18 cellular contexts compared by ENCODE assay signal in the genomic region with DNA sequence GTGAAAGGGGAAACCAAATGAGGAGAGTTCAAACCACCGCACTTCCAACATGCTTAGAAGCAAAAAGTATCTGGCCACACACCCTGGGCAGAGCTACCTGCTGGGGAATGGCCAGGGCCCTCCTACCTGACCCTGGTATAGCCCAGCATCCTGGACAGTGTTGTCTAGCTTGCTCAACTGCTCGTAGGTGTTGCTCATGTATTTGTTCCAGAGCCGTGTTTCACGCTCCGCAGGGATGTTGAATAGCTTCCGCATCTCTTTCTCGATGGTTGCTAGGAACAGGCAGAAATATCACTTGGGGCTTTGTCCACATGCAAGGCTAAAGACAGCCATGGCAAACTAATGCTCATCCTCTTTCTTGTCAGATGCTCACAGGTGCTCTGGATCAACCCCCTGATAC. TPM values are rescaled to one million over a fixed set of nuclear protein-coding genes. Genes with fewer than 3 reads are reported as not detected.
A peak's percentile ranks its signal among the peaks of the same experiment; 100 is the strongest.
DNase-seq lines count a peak whose midpoint lies in the region; ATAC-seq and FAIRE-seq lines count a peak whose summit lies in the region.
"Had no signal": no experiment of that assay in that cellular context is flagged by ENCODE, and none has a peak within 500 bp of the region (broad histone marks: within the 10 kb centered on the region; RNA-seq: fewer than 3 reads in every experiment).

No MANE protein-coding gene starts in this region.

- peak; percentile 70 for FAIRE-seq in islet of Langerhans (lab: Jason Lieb, UNC)
- no peak for FAIRE-seq in small intestine (lab: Jason Lieb, UNC)
- FAIRE-seq: GM12892, GM19239, H1 had no signal

- no peaks in the 10 kb centered on the region for H3K9me3 Mint-ChIP-seq in activated T-helper 17 cell treated with anti-CD3 and anti-CD28 coated beads, Interleukin-2, amount 50 U/mL, for 72 hours
- H3K9me3 Mint-ChIP-seq: CD4-positive, alpha-beta memory T cell had no signal

- no peaks in the 10 kb centered on the region for H3K4me1 ChIP-seq in small intestine (ENCODE audit: control insufficient read depth in 2 of 2, insufficient read depth in 1 of 2, low read depth in 1 of 2, low read length in 1 of 2)

- H3K27ac ChIP-seq in small intestine (ENCODE audit: low read depth in 1 of 2, low read length in 1 of 2) = no peak overlapping the region
- H3K27ac ChIP-seq: GM23248 had no signal

- 95 to 97% (median 96%) methylated on average over 7 of the region's 7 CpGs for WGBS in small intestine, 3 donors

- H3K27ac Mint-ChIP-seq in activated T-helper 17 cell treated with anti-CD3 and anti-CD28 coated beads, Interleukin-2, amount 50 U/mL, for 72 hours = peak overlapping the region; percentile 36

- no peaks in the 10 kb centered on the region for H3K27me3 Mint-ChIP-seq in activated T-helper 17 cell treated with anti-CD3 and anti-CD28 coated beads, Interleukin-2, amount 50 U/mL, for 72 hours
- H3K27me3 Mint-ChIP-seq: CD4-positive, alpha-beta memory T cell had no signal

- ATAC-seq in activated T-helper 17 cell treated with anti-CD3 and anti-CD28 coated beads, Interleukin-2, amount 50 U/mL, for 72 hours (replicated peaks) = no peak

- peaks cover 99% of the 10 kb centered on the region for H3K36me3 Mint-ChIP-seq in activated T-helper 17 cell treated with anti-CD3 and anti-CD28 coated beads, Interleukin-2, amount 50 U/mL, for 72 hours (ENCODE audit: low read depth)

- H3K9me3 ChIP-seq in small intestine (ENCODE audit: control insufficient read depth, low read depth) = no peaks in the 10 kb centered on the region

- intact Hi-C loops in posterior vena cava (cut with DNase I) = no loop called here

- DNase-seq in posterior vena cava (ENCODE audit: low spot score) (peak; percentile 16), small intestine (no peak), middle frontal gyrus (ENCODE audit: extremely low spot score, low spot score) (no peak), GDM1 (lab: John Stamatoyannopoulos, UW) (no peak)
- DNase-seq: C1 segment of cervical spinal cord; Calu3; CD4-positive, alpha-beta memory T cell; COR-L47; DMS53; DMS79 treated with DMSO at 0.1 percent for 48 hours; GM23248; H7; HCEC 1CT had no signal

- no peaks in the 10 kb centered on the region for H3K4me1 Mint-ChIP-seq in activated T-helper 17 cell treated with anti-CD3 and anti-CD28 coated beads, Interleukin-2, amount 50 U/mL, for 72 hours

- H3K36me3 ChIP-seq in small intestine (ENCODE audit: control insufficient read depth in 2 of 2, insufficient read depth in 2 of 2, low read length in 2 of 2) = peaks cover 12 to 20% of the 10 kb centered on the region in 2 donors

- H3K27me3 ChIP-seq in small intestine (ENCODE audit: control insufficient read depth in 2 of 2, insufficient read depth in 2 of 2, low read length in 2 of 2) = no peaks in the 10 kb centered on the region

- no peak overlapping the region for H3K4me3 ChIP-seq in small intestine (ENCODE audit: low read depth in 1 of 2, low read length in 2 of 2)
- H3K4me3 ChIP-seq: GM23248 had no signal

- no peak overlapping the region for H3K4me3 Mint-ChIP-seq in activated T-helper 17 cell treated with anti-CD3 and anti-CD28 coated beads, Interleukin-2, amount 50 U/mL, for 72 hours
- H3K4me3 Mint-ChIP-seq: CD4-positive, alpha-beta memory T cell had no signal

RNA-seq across cellular contexts. Expression of a gene that starts 15.1 kb away (rescaled TPM):
- 10 to 100 TPM; 69.1 to 69.2 TPM for total RNA-seq in activated T-helper 17 cell treated with anti-CD3 and anti-CD28 coated beads, Interleukin-2, amount 50 U/mL, for 72 hours
- total RNA-seq in posterior vena cava = 10 to 100 TPM; 49.0 to 54.6 TPM
- 10 to 100 TPM; 21.3 to 24.9 (median 24.8) TPM for polyA plus RNA-seq in small intestine

RNA-seq across cellular contexts. Expression of a gene that starts 33.4 kb away (rescaled TPM):
- 100 to 1,000 TPM; 133 to 221 TPM for total RNA-seq in activated T-helper 17 cell treated with anti-CD3 and anti-CD28 coated beads, Interleukin-2, amount 50 U/mL, for 72 hours
- total RNA-seq in posterior vena cava = 100 to 1,000 TPM; 212 to 242 TPM
- 100 to 1,000 TPM; 325 to 419 (median 350) TPM for polyA plus RNA-seq in small intestine

RNA-seq across cellular contexts. Expression of a gene that starts 47.7 kb away (rescaled TPM):
- 1 to 10 TPM; 9.3 to 9.4 TPM for total RNA-seq in activated T-helper 17 cell treated with anti-CD3 and anti-CD28 coated beads, Interleukin-2, amount 50 U/mL, for 72 hours
- 1 to 10 TPM; 2.6 to 3.3 TPM for total RNA-seq in posterior vena cava
- polyA plus RNA-seq in small intestine = 10 to 100 TPM in 1 of 3 donors, 1 to 10 TPM in 2; 4.5 to 11.1 (median 4.6) TPM
